ENCODE assay signal across 17 cellular contexts in the genomic region with DNA sequence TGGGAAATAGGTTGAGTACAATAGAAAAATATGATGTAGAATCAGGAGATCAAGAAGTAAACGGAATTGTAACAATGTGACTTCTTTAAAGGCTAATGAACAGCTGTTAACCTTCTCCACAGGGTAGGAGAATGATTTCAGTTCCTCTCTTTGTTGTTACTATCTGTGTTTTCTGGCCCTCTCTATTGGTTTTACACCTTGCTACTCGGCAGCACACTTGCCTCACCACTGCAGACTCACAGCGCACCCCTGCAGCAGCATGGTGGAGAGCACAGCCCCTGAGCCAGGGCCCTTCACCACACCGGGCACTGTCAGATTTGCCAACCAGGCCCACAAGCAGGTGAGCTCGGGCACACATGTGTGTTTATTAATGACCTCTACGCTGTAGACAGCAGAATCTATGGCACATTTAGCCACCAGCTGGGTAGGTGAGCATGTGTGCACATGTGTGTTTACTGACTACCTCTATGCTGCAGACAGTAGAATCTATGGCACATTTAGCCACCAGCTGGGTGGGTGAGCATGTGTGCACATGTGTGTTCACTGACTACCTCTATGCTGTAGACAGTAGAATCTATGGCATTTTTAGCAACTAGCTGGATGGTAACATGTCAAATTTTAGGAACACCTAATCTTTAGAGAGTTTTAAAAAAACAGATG. TPM values are rescaled to one million over a fixed set of nuclear protein-coding genes. Genes with fewer than 3 reads are reported as not detected.
DNase-seq lines count a peak whose midpoint lies in the region; ATAC-seq and TF ChIP-seq lines count a peak whose summit lies in the region.
"Had no signal": no experiment of that assay in that cellular context is flagged by ENCODE, and none has a peak within 500 bp of the region (broad histone marks: within the 10 kb centered on the region; RNA-seq: fewer than 3 reads in every experiment).

No MANE protein-coding gene starts in this region.

- H3K4me1 ChIP-seq in naive thymus-derived CD4-positive, alpha-beta T cell (ENCODE audit: control insufficient read depth in 2 of 2, insufficient read depth in 2 of 2, low read length in 2 of 2): no peaks in the 10 kb centered on the region
- H3K4me1 ChIP-seq in breast epithelium: no peaks in the 10 kb centered on the region
- H3K4me1 ChIP-seq: SJSA1, uterus had no signal

- TF ChIP-seq POLR2A in breast epithelium (IDR thresholded peaks at IDR 0.05): no peak

- H3K27ac Mint-ChIP-seq in naive thymus-derived CD4-positive, alpha-beta T cell: no peak overlapping the region
- no peak overlapping the region for H3K27ac Mint-ChIP-seq in CD4-positive, alpha-beta T cell

- TF ChIP-seq CTCF in CD4-positive, alpha-beta T cell (IDR thresholded peaks at IDR 0.05): no peak
- no peak for TF ChIP-seq CTCF in breast epithelium (IDR thresholded peaks at IDR 0.05)

- CTCF ChIA-PET in naive thymus-derived CD4-positive, alpha-beta T cell (lab: Charles Lee): interaction anchor here (0.6 kb wide), 1 partner anchor 72 kb away, joined by 4 read pairs; no protein-coding TSS in a partner anchor
- CTCF ChIA-PET in CD4-positive, alpha-beta T cell (lab: Charles Lee): interaction anchor here (1.9 kb wide), 1 partner anchor 12 kb away, joined by 4 read pairs; no protein-coding TSS in a partner anchor

- ATAC-seq in GM18907 (IDR thresholded peaks at IDR 0.05; ENCODE audit: unreplicated experiment): peak; percentile 81
- peak; percentile 95 for ATAC-seq in GM21619 (IDR thresholded peaks at IDR 0.05; ENCODE audit: unreplicated experiment)
- peak; percentile 88 for ATAC-seq in HG03175 (IDR thresholded peaks at IDR 0.05; ENCODE audit: unreplicated experiment)
- ATAC-seq in naive thymus-derived CD4-positive, alpha-beta T cell: peak; percentile 31
- no peak for ATAC-seq in CD4-positive, alpha-beta T cell (ENCODE audit: poor library complexity)
- ATAC-seq: naive thymus-derived CD8-positive, alpha-beta T cell had no signal

- peaks cover 0 to 41% (median 19%) of the 10 kb centered on the region in 5 donors for H3K36me3 Mint-ChIP-seq in naive thymus-derived CD4-positive, alpha-beta T cell
- peaks cover 73% of the 10 kb centered on the region for H3K36me3 Mint-ChIP-seq in CD4-positive, alpha-beta T cell (ENCODE audit: low read depth)

- POLR2A ChIA-PET in naive thymus-derived CD4-positive, alpha-beta T cell (lab: Charles Lee): interaction anchor here (0.6 kb wide), 1 partner anchor 11 kb away, joined by 3 read pairs; no protein-coding TSS in a partner anchor
- POLR2A ChIA-PET in CD4-positive, alpha-beta T cell (lab: Charles Lee): no interaction called here

- no peaks in the 10 kb centered on the region for H3K9me3 Mint-ChIP-seq in naive thymus-derived CD4-positive, alpha-beta T cell
- H3K9me3 Mint-ChIP-seq in CD4-positive, alpha-beta T cell: no peaks in the 10 kb centered on the region
- H3K9me3 Mint-ChIP-seq: naive thymus-derived CD8-positive, alpha-beta T cell had no signal

- no peaks in the 10 kb centered on the region for H3K27me3 Mint-ChIP-seq in naive thymus-derived CD4-positive, alpha-beta T cell
- no peaks in the 10 kb centered on the region for H3K27me3 Mint-ChIP-seq in CD4-positive, alpha-beta T cell
- H3K27me3 Mint-ChIP-seq: naive thymus-derived CD8-positive, alpha-beta T cell had no signal

- no peaks in the 10 kb centered on the region for H3K9me3 ChIP-seq in naive thymus-derived CD4-positive, alpha-beta T cell (ENCODE audit: control insufficient read depth in 2 of 3, low read length in 3 of 3)
- H3K9me3 ChIP-seq in CD4-positive, alpha-beta T cell (ENCODE audit: control insufficient read depth, low read length): no peaks in the 10 kb centered on the region
- H3K9me3 ChIP-seq in breast epithelium: no peaks in the 10 kb centered on the region
- H3K9me3 ChIP-seq: SJSA1, uterus had no signal

- H3K4me1 Mint-ChIP-seq in naive thymus-derived CD4-positive, alpha-beta T cell: peaks cover 3 to 23% (median 5%) of the 10 kb centered on the region in 7 donors
- peaks cover under 1% of the 10 kb centered on the region for H3K4me1 Mint-ChIP-seq in CD4-positive, alpha-beta T cell (ENCODE audit: low read depth)

- DNase-seq in naive thymus-derived CD4-positive, alpha-beta T cell: no peak
- DNase-seq in CD4-positive, alpha-beta T cell: no peak
- DNase-seq in SHP77 treated with DMSO at 0.1 percent for 48 hours (lab: John Stamatoyannopoulos, UW) (no peak), NCI-H1436 (lab: John Stamatoyannopoulos, UW) (no peak), breast epithelium (ENCODE audit: low spot score in 2 of 2) (no peak)
- DNase-seq: activated CD4-positive, CD25-positive, alpha-beta regulatory T cell treated with anti-CD3 and anti-CD28 coated beads, Interleukin-2, amount 50 U/mL, for 72 hours; activated gamma-delta T cell; COR-L47; naive thymus-derived CD8-positive, alpha-beta T cell; NCI-H510A; small intestine; uterus had no signal

- no peaks in the 10 kb centered on the region for H3K27me3 ChIP-seq in naive thymus-derived CD4-positive, alpha-beta T cell (ENCODE audit: control insufficient read depth in 2 of 2, insufficient read depth in 2 of 2, low read length in 2 of 2)
- H3K27me3 ChIP-seq in CD4-positive, alpha-beta T cell (ENCODE audit: control insufficient read depth, insufficient read depth, low read length): no peaks in the 10 kb centered on the region
- no peaks in the 10 kb centered on the region for H3K27me3 ChIP-seq in breast epithelium
- H3K27me3 ChIP-seq: cardiac muscle cell, SJSA1, uterus had no signal

- no peak overlapping the region for H3K4me3 Mint-ChIP-seq in naive thymus-derived CD4-positive, alpha-beta T cell
- no peak overlapping the region for H3K4me3 Mint-ChIP-seq in CD4-positive, alpha-beta T cell

- H3K27ac ChIP-seq in naive thymus-derived CD4-positive, alpha-beta T cell (ENCODE audit: low read depth, low read length): no peak overlapping the region
- no peak overlapping the region for H3K27ac ChIP-seq in CD4-positive, alpha-beta T cell (ENCODE audit: low read depth, low read length)
- H3K27ac ChIP-seq in breast epithelium: no peak overlapping the region
- H3K27ac ChIP-seq: cardiac muscle cell, SJSA1, uterus had no signal

- H3K4me3 ChIP-seq in naive thymus-derived CD4-positive, alpha-beta T cell (ENCODE audit: low read length): no peak overlapping the region
- no peak overlapping the region for H3K4me3 ChIP-seq in breast epithelium
- H3K4me3 ChIP-seq: cardiac muscle cell, SJSA1, uterus had no signal

- H3K36me3 ChIP-seq in naive thymus-derived CD4-positive, alpha-beta T cell (ENCODE audit: control insufficient read depth in 2 of 3, insufficient read depth in 3 of 3, low read length in 3 of 3): peaks cover 4 to 53% (median 6%) of the 10 kb centered on the region in 3 experiments
- H3K36me3 ChIP-seq in breast epithelium: no peaks in the 10 kb centered on the region
- H3K36me3 ChIP-seq: uterus had no signal

- intact Hi-C loops in naive thymus-derived CD4-positive, alpha-beta T cell (cut with micrococcal nuclease): no loop called here
- intact Hi-C loops in CD4-positive, alpha-beta T cell (cut with DNase I, micrococcal nuclease): no loop called here
- intact Hi-C loops in breast epithelium (cut with DNase I; ENCODE audit: low total_unique reads): loop anchor here (2.0 kb wide), 1 partner anchor 17 kb away; the partner anchor contains the start of gene PRR18

RNA-seq across cellular contexts. Expression of gene SFT2D1, which starts 16.8 kb away (rescaled TPM):
- total RNA-seq in naive thymus-derived CD4-positive, alpha-beta T cell: 10 to 100 TPM; 18.3 to 50.1 (median 33.7) TPM
- 10 to 100 TPM; 49.7 to 52.5 TPM for polyA plus RNA-seq in naive thymus-derived CD4-positive, alpha-beta T cell
- total RNA-seq in CD4-positive, alpha-beta T cell: 10 to 100 TPM; 10.4 to 12.5 TPM
- 10 to 100 TPM; 41.1 to 52.4 (median 52.1) TPM for total RNA-seq in breast epithelium

RNA-seq across cellular contexts. Expression of gene PRR18, which starts 17.3 kb away (rescaled TPM):
- not detected for total RNA-seq in naive thymus-derived CD4-positive, alpha-beta T cell
- not detected for polyA plus RNA-seq in naive thymus-derived CD4-positive, alpha-beta T cell
- not detected for total RNA-seq in CD4-positive, alpha-beta T cell
- under 1 TPM in 1 of 3 donors, not detected in 2; 0.29 TPM for total RNA-seq in breast epithelium
- total RNA-seq: naive thymus-derived CD8-positive, alpha-beta T cell; uterus had no signal
- polyA plus RNA-seq: naive thymus-derived CD8-positive, alpha-beta T cell had no signal

RNA-seq across cellular contexts. Expression of gene MPC1, which starts 57.2 kb away (rescaled TPM):
- total RNA-seq in naive thymus-derived CD4-positive, alpha-beta T cell: 10 to 100 TPM; 18.5 to 31.1 (median 26.5) TPM
- polyA plus RNA-seq in naive thymus-derived CD4-positive, alpha-beta T cell: 10 to 100 TPM; 41.7 to 64.2 TPM
- total RNA-seq in CD4-positive, alpha-beta T cell: 10 to 100 TPM; 17.4 to 19.3 TPM
- 10 to 100 TPM; 37.4 to 66.9 (median 65.7) TPM for total RNA-seq in breast epithelium
